In the genomic region with DNA sequence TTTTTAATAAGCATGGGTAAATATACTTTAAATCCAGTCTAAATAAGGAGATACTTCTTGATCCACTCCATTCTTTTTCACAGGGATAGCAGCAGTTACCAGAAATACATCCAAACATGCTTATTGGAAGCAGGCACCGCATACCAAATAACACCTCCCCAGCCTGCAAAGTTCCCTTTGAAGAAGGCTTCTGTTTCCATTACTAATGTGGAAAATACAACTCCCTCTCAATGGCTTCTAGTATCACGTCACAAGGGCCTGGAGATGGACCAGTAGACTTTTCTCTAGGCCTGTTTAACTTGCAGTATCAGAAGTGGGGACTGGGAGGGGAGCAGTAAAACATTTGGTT, we compare ENCODE assay signal across 9 cellular contexts. TPM values are rescaled to one million over a fixed set of nuclear protein-coding genes. Genes with fewer than 3 reads are reported as not detected.
DNase-seq lines count a peak whose midpoint lies in the region; ATAC-seq and TF ChIP-seq lines count a peak whose summit lies in the region.
"Had no signal": no experiment of that assay in that cellular context is flagged by ENCODE, and none has a peak within 500 bp of the region (broad histone marks: within the 10 kb centered on the region; RNA-seq: fewer than 3 reads in every experiment).

No MANE protein-coding gene starts in this region.

- H3K9me3 ChIP-seq in esophagus muscularis mucosa (no peaks in the 10 kb centered on the region), prostate gland (no peaks in the 10 kb centered on the region)
- H3K9me3 ChIP-seq: colonic mucosa had no signal

- peak; percentile 36 for DNase-seq in AG10803 (ENCODE audit: low read depth)
- DNase-seq in NCI-H69 (lab: John Stamatoyannopoulos, UW): peak; percentile 35
- DNase-seq in esophagus muscularis mucosa (ENCODE audit: extremely low spot score): no peak
- peak; percentile 11 for DNase-seq in prostate gland (ENCODE audit: low spot score)
- DNase-seq in H7: no peak
- DNase-seq in stimulated activated naive CD4-positive, alpha-beta T cell (lab: John Stamatoyannopoulos, UW): no peak
- DNase-seq: colonic mucosa had no signal

- peaks cover 67 to 91% (median 89%) of the 10 kb centered on the region in 4 donors for H3K4me1 ChIP-seq in esophagus muscularis mucosa
- H3K4me1 ChIP-seq in prostate gland (replicated peaks): peaks cover 24% of the 10 kb centered on the region
- H3K4me1 ChIP-seq: colonic mucosa had no signal

- no peak for TF ChIP-seq EP300 in esophagus muscularis mucosa (IDR thresholded peaks at IDR 0.05)

- peak overlapping the region; percentile 71 to 81 (median 74) for H3K27ac ChIP-seq in esophagus muscularis mucosa (replicated peaks in 1 of 4)
- H3K27ac ChIP-seq in prostate gland: peak overlapping the region; percentile 51 to 57
- H3K27ac ChIP-seq: colonic mucosa had no signal

- H3K36me3 ChIP-seq in esophagus muscularis mucosa (peaks cover 0 to 17% (median 0%) of the 10 kb centered on the region in 4 donors), prostate gland (no peaks in the 10 kb centered on the region), H7 (replicated peaks; ENCODE audit: control insufficient read depth, insufficient read depth, low read length) (peaks cover 1% of the 10 kb centered on the region; the same call in 1 of the 2 replicates)
- H3K36me3 ChIP-seq: colonic mucosa had no signal

- H3K4me3 ChIP-seq in AG10803 (ENCODE audit: low read length) (no peak overlapping the region), esophagus muscularis mucosa (peak overlapping the region in 1 of 4 donors; percentile 2), prostate gland (no peak overlapping the region), H7 (ENCODE audit: insufficient read depth, low read depth, low read length) (no peak overlapping the region)
- H3K4me3 ChIP-seq: colonic mucosa had no signal

- TF ChIP-seq POLR2A in esophagus muscularis mucosa (IDR thresholded peaks at IDR 0.05; ENCODE audit: low read depth) (no peak), prostate gland (IDR thresholded peaks at IDR 0.05) (no peak)

- 18% methylated on average over 2 of the region's 2 CpGs for WGBS in esophagus muscularis mucosa
- WGBS in prostate gland: 18% methylated on average over 2 of the region's 2 CpGs

- ATAC-seq in GM21526 (IDR thresholded peaks at IDR 0.05; ENCODE audit: low FRiP score, unreplicated experiment): no peak
- no peak for ATAC-seq in HG03565 (IDR thresholded peaks at IDR 0.05; ENCODE audit: unreplicated experiment)

- H3K27me3 ChIP-seq in esophagus muscularis mucosa (no peaks in the 10 kb centered on the region), prostate gland (replicated peaks; ENCODE audit: insufficient read depth) (no peaks in the 10 kb centered on the region), H7 (ENCODE audit: control insufficient read depth, insufficient read depth, low read length) (no peaks in the 10 kb centered on the region)
- H3K27me3 ChIP-seq: colonic mucosa had no signal

- TF ChIP-seq CTCF in AG10803 (conservative IDR thresholded peaks at IDR 0.05; ENCODE audit: low read length) (no peak), esophagus muscularis mucosa (IDR thresholded peaks at IDR 0.05) (no peak), prostate gland (IDR thresholded peaks at IDR 0.05) (no peak)

- intact Hi-C loops in esophagus muscularis mucosa (cut with DNase I): loop anchor here (5.0 kb wide), 1 partner anchor 82 kb away; no protein-coding TSS in a partner anchor
- intact Hi-C loops in prostate gland (cut with DNase I): no loop called here

RNA-seq across cellular contexts. Expression of gene TMEM245, which starts 20.8 kb away (rescaled TPM):
- total RNA-seq in esophagus muscularis mucosa (100 to 1,000 TPM; 109 to 192 (median 137) TPM), prostate gland (10 to 100 TPM; 57.7 to 82.1 TPM)
- 30.4 and 46.2 TPM in 2 replicates for total RNA-seq in H7 (2014; rRNA removed; shearing (Covaris generic))

Comparison
In these comparisons a context has a peak if more than half of its experiments do, and no peak if none do; other contexts are left out.
1. DNase-seq: peak in AG10803 (single experiment), NCI-H69 (single experiment) and prostate gland (single experiment); none in esophagus muscularis mucosa (single experiment), H7 (single experiment) and stimulated activated naive CD4-positive, alpha-beta T cell (0 of 6).